ENCODE assay signal across 9 cellular contexts in the genomic region with DNA sequence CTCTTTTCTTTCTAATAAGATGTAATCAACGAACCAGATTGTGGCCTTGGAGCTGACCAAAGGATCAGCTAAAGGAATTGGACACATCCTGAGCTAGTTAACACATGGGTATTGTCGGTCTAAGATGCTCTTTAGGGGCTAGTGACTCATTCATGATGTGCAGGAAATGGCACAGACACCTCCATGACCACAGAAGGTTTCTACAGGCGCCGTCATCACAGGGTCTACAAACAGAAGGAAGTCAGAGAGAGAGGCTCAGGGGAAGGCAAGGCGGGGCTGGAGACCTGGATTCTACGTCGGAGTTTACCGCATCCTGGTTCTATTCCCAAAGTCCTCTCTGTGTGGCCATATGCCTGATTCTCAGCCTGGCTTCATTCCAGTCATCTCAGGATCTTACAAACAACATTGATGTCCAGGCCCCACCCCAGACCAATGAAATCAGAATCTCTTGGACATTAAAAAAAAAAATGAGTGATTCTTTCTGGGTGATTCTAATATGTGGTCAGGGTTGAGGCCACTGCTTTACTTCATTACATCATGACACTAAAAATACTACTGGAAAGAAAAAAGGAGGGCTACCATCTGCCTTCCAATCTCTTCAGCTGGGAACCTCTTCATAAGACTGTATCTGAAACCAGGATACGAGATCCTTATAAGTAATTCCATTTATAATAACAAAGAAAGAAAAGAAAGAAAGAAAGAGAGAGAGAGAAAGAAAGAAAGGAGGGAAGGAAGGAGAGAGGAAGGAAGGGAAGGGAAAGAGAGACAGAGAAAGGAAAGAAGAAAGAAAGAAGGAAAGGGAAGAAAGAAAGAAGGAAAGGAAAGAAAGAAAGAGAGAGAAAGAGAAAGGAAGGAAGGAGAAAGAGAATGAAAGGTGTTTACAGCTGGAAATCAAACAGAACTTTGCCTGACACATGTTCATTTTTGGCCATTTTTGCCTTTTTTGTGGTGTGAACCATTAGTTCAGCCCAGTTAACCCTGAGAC. TPM values are rescaled to one million over a fixed set of nuclear protein-coding genes. Genes with fewer than 3 reads are reported as not detected.
DNase-seq lines count a peak whose midpoint lies in the region; TF ChIP-seq lines count a peak whose summit lies in the region.
"Had no signal": no experiment of that assay in that cellular context is flagged by ENCODE, and none has a peak within 500 bp of the region (broad histone marks: within the 10 kb centered on the region; RNA-seq: fewer than 3 reads in every experiment).

No MANE protein-coding gene starts in this region.

- H3K4me1 Mint-ChIP-seq in HFFc6 (ENCODE audit: low read depth): peaks cover 55% of the 10 kb centered on the region
- H3K4me1 Mint-ChIP-seq: memory B cell had no signal

- H3K4me3 ChIP-seq in skeletal muscle cell (ENCODE audit: low read depth, low read length): no peak overlapping the region

- H3K4me3 Mint-ChIP-seq in HFFc6: peak overlapping the region; percentile 70
- H3K4me3 Mint-ChIP-seq: memory B cell had no signal

- peaks cover 9% of the 10 kb centered on the region for H3K36me3 Mint-ChIP-seq in HFFc6 (ENCODE audit: low read depth)
- H3K36me3 Mint-ChIP-seq: memory B cell had no signal

- no peaks in the 10 kb centered on the region for H3K27me3 Mint-ChIP-seq in HFFc6 (ENCODE audit: insufficient read depth)

- TF ChIP-seq CTCF in HFFc6 (IDR thresholded peaks at IDR 0.05): no peak

- no peaks in the 10 kb centered on the region for H3K9me3 Mint-ChIP-seq in HFFc6

- DNase-seq in EH (ENCODE audit: low read depth) (peak; percentile 98), HFFc6 (peak; percentile 97), NOMO-1 treated with DMSO at 0.1 percent for 48 hours (lab: John Stamatoyannopoulos, UW; ENCODE audit: unreplicated experiment) (peak; percentile 88), skeletal muscle cell (ENCODE audit: low read depth) (peak; percentile 97), NCI-H526 treated with DMSO at 0.1 percent for 48 hours (lab: John Stamatoyannopoulos, UW) (no peak), DMS 273 (lab: John Stamatoyannopoulos, UW; ENCODE audit: unreplicated experiment) (no peak), NCI-H2196 (lab: John Stamatoyannopoulos, UW; ENCODE audit: unreplicated experiment) (no peak)
- peak in 3 of 4 experiments; percentile 4 to 56 (median 35) for DNase-seq in activated naive CD4-positive, alpha-beta T cell (lab: John Stamatoyannopoulos, UW)

- peak overlapping the region; percentile 93 for H3K27ac Mint-ChIP-seq in HFFc6
- H3K27ac Mint-ChIP-seq: memory B cell had no signal

RNA-seq across cellular contexts. Expression of a gene that starts 11.6 kb away (rescaled TPM):
- 1 to 10 TPM in 1 of 6 experiments, under 1 TPM in 5; 0.33 to 1.2 (median 0.50) TPM for total RNA-seq in HFFc6 (2021; fragmentation: NEBNext Ultra II Directional; extraction: Animal tissue kit (Norgen Biotek cat#: 25700))

Comparison
In these comparisons a context has a peak if more than half of its experiments do, and no peak if none do; other contexts are left out.
1. DNase-seq: peak in EH (single experiment), HFFc6 (single experiment), NOMO-1 treated with DMSO at 0.1 percent for 48 hours (single experiment), activated naive CD4-positive, alpha-beta T cell (3 of 4) and skeletal muscle cell (single experiment); none in NCI-H526 treated with DMSO at 0.1 percent for 48 hours (single experiment), DMS 273 (single experiment) and NCI-H2196 (single experiment).